In the genomic region with DNA sequence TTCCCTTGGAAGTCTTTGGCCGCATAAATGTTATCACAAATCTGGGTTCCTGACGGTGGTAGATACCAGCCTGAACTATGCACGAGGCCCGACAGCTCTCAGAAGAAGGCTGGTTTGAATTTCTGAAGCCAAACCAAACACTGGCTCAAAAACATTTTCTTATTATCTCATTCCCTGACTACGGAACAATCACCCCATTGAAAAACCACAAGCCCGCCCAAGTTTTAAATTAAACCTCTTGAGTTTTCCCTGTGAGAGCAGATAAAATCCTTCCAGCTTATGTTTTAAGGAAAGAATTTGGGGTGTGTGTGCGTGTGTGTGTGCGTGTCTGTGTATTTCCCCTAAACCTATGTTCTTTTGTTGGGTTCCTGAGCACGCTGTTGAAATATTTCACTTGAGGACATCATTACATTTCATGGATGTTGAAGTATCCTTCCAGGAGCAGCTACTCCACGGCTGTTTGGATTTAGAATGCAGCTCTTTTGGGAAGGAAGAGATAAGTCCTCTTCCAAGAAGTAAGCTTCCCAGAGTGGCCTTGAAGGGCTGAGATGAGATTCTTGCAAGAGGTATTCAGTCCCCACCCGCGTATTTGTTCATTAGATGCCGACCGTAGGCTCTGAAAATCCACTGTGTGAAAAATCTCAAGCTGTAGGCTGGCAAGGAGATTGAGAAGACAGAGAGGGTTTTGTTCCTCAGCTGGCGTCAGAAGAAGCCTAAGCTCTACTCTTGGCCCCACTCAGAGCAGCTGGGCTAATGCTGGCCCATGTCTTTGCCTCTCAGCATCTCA, we compare ENCODE assay signal across 11 cellular contexts.
DNase-seq lines count a peak whose midpoint lies in the region; ATAC-seq and TF ChIP-seq lines count a peak whose summit lies in the region.
"Had no signal": no experiment of that assay in that cellular context is flagged by ENCODE, and none has a peak within 500 bp of the region (broad histone marks: within the 10 kb centered on the region; RNA-seq: fewer than 3 reads in every experiment).

No MANE protein-coding gene starts in this region.

- intact Hi-C loops in transverse colon (cut with DNase I; ENCODE audit: low total_unique reads), result no loop called here
- intact Hi-C loops in PC-3 (cut with micrococcal nuclease), result no loop called here

- H3K4me2 ChIP-seq in PC-3 (ENCODE audit: low read length), result no peak overlapping the region

- H3K27me3 ChIP-seq in mucosa of stomach (ENCODE audit: control insufficient read depth, insufficient read depth, low read length) (peaks cover 5% of the 10 kb centered on the region), transverse colon (no peaks in the 10 kb centered on the region), PC-3 (ENCODE audit: low read length) (no peaks in the 10 kb centered on the region)

- ATAC-seq in PC-3 (no peak), GM21526 (IDR thresholded peaks at IDR 0.05; ENCODE audit: low FRiP score, unreplicated experiment) (no peak), GM18502 (IDR thresholded peaks at IDR 0.05; ENCODE audit: poor library complexity, unreplicated experiment) (no peak)
- ATAC-seq: activated CD8-positive, alpha-beta T cell treated with anti-CD3 and anti-CD28 coated beads for 36 hours had no signal

- H3K9ac ChIP-seq in SK-N-MC (ENCODE audit: insufficient read length), result peak overlapping the region; percentile 35
- peak overlapping the region; percentile 26 for H3K9ac ChIP-seq in mucosa of stomach (ENCODE audit: low read length)
- no peak overlapping the region for H3K9ac ChIP-seq in PC-3 (ENCODE audit: low read length)

- BruUV-seq in PC-3 (replicated peaks; lab: Mats Ljungman, UMichigan), result no TSS peak

- H3K36me3 ChIP-seq in SK-N-MC (ENCODE audit: insufficient read depth, low read length) (no peaks in the 10 kb centered on the region), mucosa of stomach (ENCODE audit: control insufficient read depth, insufficient read depth, low read length) (no peaks in the 10 kb centered on the region), transverse colon (no peaks in the 10 kb centered on the region), PC-3 (ENCODE audit: low read depth, low read length) (no peaks in the 10 kb centered on the region)

- H2AFZ ChIP-seq in PC-3 (ENCODE audit: low read length), result no peak overlapping the region

- CTCF ChIA-PET in PC-3 (lab: Charles Lee), result no interaction called here

- no peak for TF ChIP-seq CTCF in fibroblast of pulmonary artery (IDR thresholded peaks at IDR 0.05; ENCODE audit: low read length, missing control alignments)
- TF ChIP-seq CTCF in transverse colon (IDR thresholded peaks at IDR 0.05), result no peak
- TF ChIP-seq CTCF in PC-3 (conservative IDR thresholded peaks at IDR 0.05; ENCODE audit: low read depth, low read length), result no peak

- TF ChIP-seq EP300 in transverse colon (IDR thresholded peaks at IDR 0.05; ENCODE audit: low read depth), result no peak

- in situ Hi-C loops in transverse colon (cut with MboI; ENCODE audit: low pct_ligation_motif_present in 1 of 4, low pct_unique_long_range_greater_than_20kb in 1 of 4, low sequenced_read_pairs in 3 of 4), result no loop called here

- H4K20me1 ChIP-seq in PC-3 (ENCODE audit: low read length), result no peaks in the 10 kb centered on the region

- H3K27ac ChIP-seq in SK-N-MC (peak overlapping the region; percentile 53), transverse colon (peak overlapping the region; percentile 11 to 49 (median 20)), PC-3 (ENCODE audit: low read length) (no peak overlapping the region)

- 69 to 80% methylated on average over 1 to 15 of the region's 15 CpGs for WGBS in transverse colon (ENCODE audit: low coverage in 1 of 2), 2 donors

- DNase-seq in SK-N-MC (ENCODE audit: low read depth, low spot score) (no peak), fibroblast of pulmonary artery (ENCODE audit: low read depth) (peak; percentile 84), transverse colon (no peak), PC-3 (no peak)
- no peak for DNase-seq in activated CD4-positive, CD25-positive, alpha-beta regulatory T cell treated with anti-CD3 and anti-CD28 coated beads, Interleukin-2, amount 50 U/mL, for 72 hours
- DNase-seq: activated CD8-positive, alpha-beta T cell treated with anti-CD3 and anti-CD28 coated beads for 36 hours; NCI-H526; stimulated activated CD4-positive, alpha-beta T cell treated with anti-CD3 and anti-CD28 coated beads, Interleukin-12 subunit alpha, Interleukin-12 subunit beta, amount 100 ng/mL, for 4 hours had no signal

- peaks cover 62% of the 10 kb centered on the region for H3K4me1 ChIP-seq in mucosa of stomach (ENCODE audit: control insufficient read depth, insufficient read depth, low read length)
- peaks cover 0 to 18% (median 2%) of the 10 kb centered on the region in 4 donors for H3K4me1 ChIP-seq in transverse colon
- H3K4me1 ChIP-seq in PC-3 (ENCODE audit: insufficient read depth, low read length), result no peaks in the 10 kb centered on the region

- no peaks in the 10 kb centered on the region for H3K9me2 ChIP-seq in PC-3 (replicated peaks; ENCODE audit: low read length)

- H3K79me2 ChIP-seq in PC-3 (ENCODE audit: low read length), result no peaks in the 10 kb centered on the region

- H3K4me3 ChIP-seq in SK-N-MC, result peak overlapping the region; percentile 23; the same call in 1 of the 2 replicates
- no peak overlapping the region for H3K4me3 ChIP-seq in fibroblast of pulmonary artery (replicated peaks; ENCODE audit: low read depth, low read length)
- H3K4me3 ChIP-seq in mucosa of stomach (ENCODE audit: low read length), result no peak overlapping the region
- no peak overlapping the region for H3K4me3 ChIP-seq in transverse colon
- no peak overlapping the region for H3K4me3 ChIP-seq in PC-3 (ENCODE audit: low read length)

- no peaks in the 10 kb centered on the region for H3F3A ChIP-seq in PC-3 (ENCODE audit: low read length, unreplicated experiment)

- no peak for TF ChIP-seq POLR2A in transverse colon (IDR thresholded peaks at IDR 0.05)

- POLR2A ChIA-PET in PC-3 (lab: Charles Lee; ENCODE audit: unreplicated experiment), result no interaction called here

- H3K9me3 ChIP-seq in SK-N-MC (ENCODE audit: low read depth, low read length) (no peaks in the 10 kb centered on the region), mucosa of stomach (ENCODE audit: control insufficient read depth, low read length) (no peaks in the 10 kb centered on the region), transverse colon (no peaks in the 10 kb centered on the region), PC-3 (ENCODE audit: low read length) (no peaks in the 10 kb centered on the region)
